In the genomic region with DNA sequence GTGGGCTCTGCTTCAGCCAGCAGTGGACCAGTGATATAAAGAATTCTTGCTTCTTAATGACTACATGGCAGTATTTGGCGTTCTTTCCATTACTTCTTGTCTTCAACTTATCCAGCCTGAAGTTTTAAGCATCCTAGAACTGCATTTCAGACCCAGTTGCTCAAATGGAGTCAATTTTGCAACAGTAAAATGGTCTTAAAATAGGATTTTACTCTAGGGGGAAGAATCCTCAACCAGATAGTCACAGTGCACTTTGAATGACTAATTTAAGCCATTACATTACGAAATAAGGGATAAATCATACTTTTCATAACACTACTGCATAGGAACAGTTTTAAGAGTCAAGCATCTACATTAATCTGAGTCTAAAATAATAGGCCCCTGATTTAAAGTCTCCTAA, we compare ENCODE assay signal across 10 cellular contexts. TPM values are rescaled to one million over a fixed set of nuclear protein-coding genes. Genes with fewer than 3 reads are reported as not detected.
DNase-seq lines count a peak whose midpoint lies in the region; ATAC-seq and TF ChIP-seq lines count a peak whose summit lies in the region.
"Had no signal": no experiment of that assay in that cellular context is flagged by ENCODE, and none has a peak within 500 bp of the region (broad histone marks: within the 10 kb centered on the region; RNA-seq: fewer than 3 reads in every experiment).

No MANE protein-coding gene starts in this region.

- H3K9ac ChIP-seq in subcutaneous abdominal adipose tissue (ENCODE audit: low read length in 5 of 5): peak overlapping the region in 3 of 5 donors; percentile 74 to 93 (median 92)

- H3K79me2 ChIP-seq in hepatocyte: peaks cover 6% of the 10 kb centered on the region

- ATAC-seq in activated CD8-positive, alpha-beta memory T cell treated with anti-CD3 and anti-CD28 coated beads, Interleukin-2, amount 10 ng/mL, durations not matched to agents 7 days and 5 days: no peak
- ATAC-seq in activated CD8-positive, alpha-beta T cell treated with anti-CD3 and anti-CD28 coated beads, Interleukin-2, amount 10 ng/mL, durations not matched to agents 7 days and 5 days: no peak
- ATAC-seq in left lung: no peak

- H3K9me3 ChIP-seq in hepatocyte (ENCODE audit: low read depth) (no peaks in the 10 kb centered on the region), subcutaneous abdominal adipose tissue (ENCODE audit: control insufficient read depth in 5 of 5, low read length in 5 of 5) (no peaks in the 10 kb centered on the region), HAP-1 (no peaks in the 10 kb centered on the region), left lung (no peaks in the 10 kb centered on the region)

- CTCF ChIA-PET in activated CD8-positive, alpha-beta memory T cell treated with anti-CD3 and anti-CD28 coated beads, Interleukin-2, amount 10 ng/mL, durations not matched to agents 7 days and 5 days (lab: Charles Lee): interaction anchor here (1.0 to 3.5 kb wide), 2 partner anchors 41 to 73 kb away, joined by 3 to 13 read pairs; no protein-coding TSS in a partner anchor
- CTCF ChIA-PET in activated CD8-positive, alpha-beta T cell treated with anti-CD3 and anti-CD28 coated beads, Interleukin-2, amount 10 ng/mL, durations not matched to agents 7 days and 5 days (lab: Charles Lee): interaction anchor here (1.5 to 1.6 kb wide), 2 partner anchors 16 to 52 kb away, joined by 3 to 6 read pairs; no protein-coding TSS in a partner anchor

- H3K4me3 Mint-ChIP-seq in activated CD8-positive, alpha-beta memory T cell treated with anti-CD3 and anti-CD28 coated beads, Interleukin-2, amount 10 ng/mL, durations not matched to agents 7 days and 5 days: peak overlapping the region; percentile 97
- H3K4me3 Mint-ChIP-seq in activated CD8-positive, alpha-beta T cell treated with anti-CD3 and anti-CD28 coated beads, Interleukin-2, amount 10 ng/mL, durations not matched to agents 7 days and 5 days: peak overlapping the region; percentile 100

- POLR2A ChIA-PET in activated CD8-positive, alpha-beta T cell treated with anti-CD3 and anti-CD28 coated beads, Interleukin-2, amount 10 ng/mL, durations not matched to agents 7 days and 5 days (lab: Charles Lee): interaction anchor here (5.4 kb wide), 1 partner anchor 41 kb away, joined by 39 read pairs; no protein-coding TSS in a partner anchor

- WGBS in hepatocyte (ENCODE audit: low lambda C conversion rate, missing lambda C conversion rate): 57% methylated on average over 2 of the region's 2 CpGs

- DNase-seq in activated CD8-positive, alpha-beta memory T cell treated with anti-CD3 and anti-CD28 coated beads, Interleukin-2, amount 10 ng/mL, durations not matched to agents 7 days and 5 days: no peak
- no peak for DNase-seq in activated CD8-positive, alpha-beta memory T cell treated with anti-CD3 and anti-CD28 coated beads, Interleukin-2, amount 50 U/mL, for 4 hours
- DNase-seq in activated CD8-positive, alpha-beta T cell treated with anti-CD3 and anti-CD28 coated beads, Interleukin-2, amount 10 ng/mL, durations not matched to agents 7 days and 5 days: no peak
- DNase-seq in hepatocyte (ENCODE audit: low spot score) (no peak), glomerular visceral epithelial cell (ENCODE audit: extremely low spot score) (no peak), HAP-1 (ENCODE audit: low spot score in 2 of 2) (no peak), left lung (no peak)
- DNase-seq: hippocampal formation, SHP77 treated with DMSO at 0.1 percent for 48 hours had no signal

- no peaks in the 10 kb centered on the region for H3K9me2 ChIP-seq in hepatocyte (replicated peaks; ENCODE audit: insufficient read depth)

- H3K27me3 Mint-ChIP-seq in activated CD8-positive, alpha-beta memory T cell treated with anti-CD3 and anti-CD28 coated beads, Interleukin-2, amount 10 ng/mL, durations not matched to agents 7 days and 5 days: peaks cover 20% of the 10 kb centered on the region
- peaks cover 4% of the 10 kb centered on the region for H3K27me3 Mint-ChIP-seq in activated CD8-positive, alpha-beta T cell treated with anti-CD3 and anti-CD28 coated beads, Interleukin-2, amount 10 ng/mL, durations not matched to agents 7 days and 5 days (ENCODE audit: low read depth)

- H3K9me3 Mint-ChIP-seq in activated CD8-positive, alpha-beta memory T cell treated with anti-CD3 and anti-CD28 coated beads, Interleukin-2, amount 10 ng/mL, durations not matched to agents 7 days and 5 days (ENCODE audit: low read depth): no peaks in the 10 kb centered on the region
- H3K9me3 Mint-ChIP-seq in activated CD8-positive, alpha-beta T cell treated with anti-CD3 and anti-CD28 coated beads, Interleukin-2, amount 10 ng/mL, durations not matched to agents 7 days and 5 days (ENCODE audit: insufficient read depth): no peaks in the 10 kb centered on the region

- peaks cover 7% of the 10 kb centered on the region for H3K36me3 Mint-ChIP-seq in activated CD8-positive, alpha-beta memory T cell treated with anti-CD3 and anti-CD28 coated beads, Interleukin-2, amount 10 ng/mL, durations not matched to agents 7 days and 5 days
- H3K36me3 Mint-ChIP-seq in activated CD8-positive, alpha-beta T cell treated with anti-CD3 and anti-CD28 coated beads, Interleukin-2, amount 10 ng/mL, durations not matched to agents 7 days and 5 days (ENCODE audit: low read depth): peaks cover 13% of the 10 kb centered on the region

- H3K27me3 ChIP-seq in hepatocyte: no peaks in the 10 kb centered on the region
- no peaks in the 10 kb centered on the region for H3K27me3 ChIP-seq in subcutaneous abdominal adipose tissue (ENCODE audit: control insufficient read depth in 5 of 5, insufficient read depth in 4 of 5, low read length in 5 of 5)
- H3K27me3 ChIP-seq in HAP-1 (ENCODE audit: low read depth): peaks cover 7% of the 10 kb centered on the region; the same call in 1 of the 2 replicates
- no peaks in the 10 kb centered on the region for H3K27me3 ChIP-seq in left lung

- H3K36me3 ChIP-seq in hepatocyte (replicated peaks; ENCODE audit: insufficient read depth, low read depth): no peaks in the 10 kb centered on the region
- no peaks in the 10 kb centered on the region for H3K36me3 ChIP-seq in subcutaneous abdominal adipose tissue (ENCODE audit: control insufficient read depth in 5 of 5, insufficient read depth in 5 of 5, low read length in 5 of 5)
- no peaks in the 10 kb centered on the region for H3K36me3 ChIP-seq in HAP-1 (replicated peaks)
- H3K36me3 ChIP-seq in left lung: no peaks in the 10 kb centered on the region

- H3K4me3 ChIP-seq in hepatocyte (peak overlapping the region; percentile 75), subcutaneous abdominal adipose tissue (ENCODE audit: low read depth in 1 of 5, low read length in 5 of 5) (peak overlapping the region; percentile 89 to 96 (median 93)), HAP-1 (no peak overlapping the region), left lung (peak overlapping the region in 1 of 2 donors; percentile 88)

- intact Hi-C loops in left lung (cut with DNase I): no loop called here

- H3K27ac Mint-ChIP-seq in activated CD8-positive, alpha-beta memory T cell treated with anti-CD3 and anti-CD28 coated beads, Interleukin-2, amount 10 ng/mL, durations not matched to agents 7 days and 5 days: no peak overlapping the region
- H3K27ac Mint-ChIP-seq in activated CD8-positive, alpha-beta T cell treated with anti-CD3 and anti-CD28 coated beads, Interleukin-2, amount 10 ng/mL, durations not matched to agents 7 days and 5 days: no peak overlapping the region

- H3K4me2 ChIP-seq in hepatocyte: peak overlapping the region; percentile 88

- H3K4me1 ChIP-seq in hepatocyte (ENCODE audit: insufficient read depth): peaks cover 11% of the 10 kb centered on the region
- peaks cover 0 to 35% (median 23%) of the 10 kb centered on the region in 5 donors for H3K4me1 ChIP-seq in subcutaneous abdominal adipose tissue (ENCODE audit: control insufficient read depth in 5 of 5, insufficient read depth in 5 of 5, low read length in 5 of 5)
- peaks cover 7% of the 10 kb centered on the region for H3K4me1 ChIP-seq in HAP-1
- H3K4me1 ChIP-seq in left lung: peaks cover 4 to 20% of the 10 kb centered on the region in 2 donors

- no peaks in the 10 kb centered on the region for H4K20me1 ChIP-seq in hepatocyte (ENCODE audit: insufficient read depth, poor library complexity, severe bottlenecking)

- peak overlapping the region; percentile 87 for H3K27ac ChIP-seq in hepatocyte
- H3K27ac ChIP-seq in subcutaneous abdominal adipose tissue (ENCODE audit: low read depth, low read length): peak overlapping the region; percentile 97
- peak overlapping the region in 1 of 2 donors; percentile 55 for H3K27ac ChIP-seq in left lung

- TF ChIP-seq CTCF in hepatocyte (IDR thresholded peaks at IDR 0.05; ENCODE audit: poor library complexity): no peak
- no peak for TF ChIP-seq CTCF in left lung (IDR thresholded peaks at IDR 0.05)

- in situ Hi-C loops in HAP-1 (cut with MboI; ENCODE audit: low sequenced_read_pairs): no loop called here

- H2AFZ ChIP-seq in hepatocyte: peak overlapping the region; percentile 74

- peaks cover 27% of the 10 kb centered on the region for H3K4me1 Mint-ChIP-seq in activated CD8-positive, alpha-beta memory T cell treated with anti-CD3 and anti-CD28 coated beads, Interleukin-2, amount 10 ng/mL, durations not matched to agents 7 days and 5 days
- H3K4me1 Mint-ChIP-seq in activated CD8-positive, alpha-beta T cell treated with anti-CD3 and anti-CD28 coated beads, Interleukin-2, amount 10 ng/mL, durations not matched to agents 7 days and 5 days (ENCODE audit: low read depth): peaks cover 29% of the 10 kb centered on the region

RNA-seq across cellular contexts. Expression of a gene that starts 1.5 kb away (rescaled TPM):
- 100 to 1,000 TPM; 168 to 188 TPM for total RNA-seq in activated CD8-positive, alpha-beta memory T cell treated with anti-CD3 and anti-CD28 coated beads, Interleukin-2, amount 10 ng/mL, durations not matched to agents 7 days and 5 days
- total RNA-seq in activated CD8-positive, alpha-beta T cell treated with anti-CD3 and anti-CD28 coated beads, Interleukin-2, amount 10 ng/mL, durations not matched to agents 7 days and 5 days: 100 to 1,000 TPM; 243 to 245 TPM
- total RNA-seq in hepatocyte (65.3 and 95.1 TPM in 2 replicates), left lung (100 to 1,000 TPM; 110 to 122 TPM)
- polyA plus RNA-seq in hepatocyte: 30.1 and 39.9 TPM in 2 replicates
